Comparison of ENCODE assay signal across 9 cellular contexts in genomic region chr11:129372609-129373488, GRCh38. TPM values are rescaled to one million over a fixed set of nuclear protein-coding genes. Genes with fewer than 3 reads are reported as not detected.
A peak's percentile ranks its signal among the peaks of the same experiment; 100 is the strongest.
DNase-seq lines count a peak whose midpoint lies in the region; ATAC-seq and TF ChIP-seq lines count a peak whose summit lies in the region.
"Had no signal": no experiment of that assay in that cellular context is flagged by ENCODE, and none has a peak within 500 bp of the region (broad histone marks: within the 10 kb centered on the region; RNA-seq: fewer than 3 reads in every experiment).

No MANE protein-coding gene starts in this region.

- H3K4me1 ChIP-seq in heart left ventricle (peaks cover 0 to 36% (median 22%) of the 10 kb centered on the region in 12 donors), colonic mucosa (no peaks in the 10 kb centered on the region), mucosa of descending colon (ENCODE audit: low read depth) (peaks cover 12% of the 10 kb centered on the region), vagina (peaks cover 29% of the 10 kb centered on the region)

- no peaks in the 10 kb centered on the region for H3K36me3 ChIP-seq in heart left ventricle
- no peaks in the 10 kb centered on the region for H3K36me3 ChIP-seq in colonic mucosa
- no peaks in the 10 kb centered on the region for H3K36me3 ChIP-seq in mucosa of descending colon (ENCODE audit: low read depth)
- no peaks in the 10 kb centered on the region for H3K36me3 ChIP-seq in vagina

- no peak for TF ChIP-seq CTCF in heart left ventricle (IDR thresholded peaks at IDR 0.05)
- no peak for TF ChIP-seq CTCF in colonic mucosa (IDR thresholded peaks at IDR 0.05)
- TF ChIP-seq CTCF in mucosa of descending colon (IDR thresholded peaks at IDR 0.05) = no peak
- TF ChIP-seq CTCF in vagina (IDR thresholded peaks at IDR 0.05) = no peak

- TF ChIP-seq POLR2A in heart left ventricle (IDR thresholded peaks at IDR 0.05) (no peak), vagina (IDR thresholded peaks at IDR 0.05) (no peak)

- intact Hi-C loops in heart left ventricle (cut with DNase I) (no loop called here), cardiac septum (cut with DNase I) (no loop called here), colonic mucosa (cut with DNase I) (no loop called here), mucosa of descending colon (cut with DNase I, micrococcal nuclease) (no loop called here), vagina (cut with DNase I) (no loop called here)

- H3K9me3 ChIP-seq in heart left ventricle = no peaks in the 10 kb centered on the region
- no peaks in the 10 kb centered on the region for H3K9me3 ChIP-seq in colonic mucosa
- no peaks in the 10 kb centered on the region for H3K9me3 ChIP-seq in mucosa of descending colon
- no peaks in the 10 kb centered on the region for H3K9me3 ChIP-seq in vagina

- ATAC-seq in heart left ventricle (no peak), mucosa of descending colon (no peak), HG02884 (IDR thresholded peaks at IDR 0.05; ENCODE audit: unreplicated experiment) (no peak)

- H3K4me3 ChIP-seq in heart left ventricle = peak overlapping the region; percentile 16 to 52 (median 33)
- H3K4me3 ChIP-seq in colonic mucosa = peak overlapping the region; percentile 40
- no peak overlapping the region for H3K4me3 ChIP-seq in mucosa of descending colon
- H3K4me3 ChIP-seq in vagina = peak overlapping the region; percentile 31 to 50
- H3K4me3 ChIP-seq: lung had no signal

- H3K9ac ChIP-seq in colonic mucosa (ENCODE audit: low read depth in 2 of 2, low read length in 2 of 2) = peak overlapping the region in 1 of 2 donors; percentile 4

- H3K27ac ChIP-seq in heart left ventricle (no peak overlapping the region), colonic mucosa (no peak overlapping the region), vagina (no peak overlapping the region)

- H3K27me3 ChIP-seq in heart left ventricle (peaks cover 47 to 99% (median 75%) of the 10 kb centered on the region in 9 donors), colonic mucosa (peaks cover 17% of the 10 kb centered on the region), vagina (no peaks in the 10 kb centered on the region)

- DNase-seq in heart left ventricle (no peak), cardiac septum (ENCODE audit: low spot score) (no peak), colonic mucosa (no peak), mucosa of descending colon (peak in 2 of 3 donors; percentile 46 to 49), vagina (ENCODE audit: extremely low spot score in 2 of 2) (no peak), DMS79 (lab: John Stamatoyannopoulos, UW) (no peak), OCI-M2 (lab: John Stamatoyannopoulos, UW; ENCODE audit: unreplicated experiment) (no peak)

- 2 to 3% (median 2%) methylated on average over 73 to 77 of the region's 77 CpGs for whole genome bisulfite sequencing in heart left ventricle, 4 donors

RNA-seq across cellular contexts. Expression of gene BARX2, which starts 2.8 kb away (rescaled TPM):
- total RNA-seq in heart left ventricle (under 1 TPM in 2 of 9 donors, not detected in 7; 0.12 to 0.72 TPM), cardiac septum (not detected), colonic mucosa (10 to 100 TPM; 19.0 to 23.9 TPM), mucosa of descending colon (10 to 100 TPM; 10.8 to 25.6 (median 24.6) TPM), vagina (25.3 TPM)
- polyA plus RNA-seq in heart left ventricle = under 1 TPM in 1 of 2 donors, not detected in 1; 0.03 TPM

Comparison
In these comparisons a context has a peak if more than half of its experiments do, and no peak if none do; other contexts are left out.
1. DNase-seq: peak in mucosa of descending colon (2 of 3); none in heart left ventricle (0 of 5), cardiac septum (single experiment), colonic mucosa (single experiment), vagina (0 of 2), DMS79 (single experiment) and OCI-M2 (single experiment).
2. RNA of gene BARX2, which starts 2.8 kb away (total RNA-seq): 25.3 TPM in vagina (single experiment), 10.8 to 25.6 TPM in mucosa of descending colon and 19.0 to 23.9 TPM in colonic mucosa; not detected in cardiac septum (single experiment) and 0.12 to 0.72 TPM in heart left ventricle; every median in the first group is over 4 times any median in the second.